In the genomic region with DNA sequence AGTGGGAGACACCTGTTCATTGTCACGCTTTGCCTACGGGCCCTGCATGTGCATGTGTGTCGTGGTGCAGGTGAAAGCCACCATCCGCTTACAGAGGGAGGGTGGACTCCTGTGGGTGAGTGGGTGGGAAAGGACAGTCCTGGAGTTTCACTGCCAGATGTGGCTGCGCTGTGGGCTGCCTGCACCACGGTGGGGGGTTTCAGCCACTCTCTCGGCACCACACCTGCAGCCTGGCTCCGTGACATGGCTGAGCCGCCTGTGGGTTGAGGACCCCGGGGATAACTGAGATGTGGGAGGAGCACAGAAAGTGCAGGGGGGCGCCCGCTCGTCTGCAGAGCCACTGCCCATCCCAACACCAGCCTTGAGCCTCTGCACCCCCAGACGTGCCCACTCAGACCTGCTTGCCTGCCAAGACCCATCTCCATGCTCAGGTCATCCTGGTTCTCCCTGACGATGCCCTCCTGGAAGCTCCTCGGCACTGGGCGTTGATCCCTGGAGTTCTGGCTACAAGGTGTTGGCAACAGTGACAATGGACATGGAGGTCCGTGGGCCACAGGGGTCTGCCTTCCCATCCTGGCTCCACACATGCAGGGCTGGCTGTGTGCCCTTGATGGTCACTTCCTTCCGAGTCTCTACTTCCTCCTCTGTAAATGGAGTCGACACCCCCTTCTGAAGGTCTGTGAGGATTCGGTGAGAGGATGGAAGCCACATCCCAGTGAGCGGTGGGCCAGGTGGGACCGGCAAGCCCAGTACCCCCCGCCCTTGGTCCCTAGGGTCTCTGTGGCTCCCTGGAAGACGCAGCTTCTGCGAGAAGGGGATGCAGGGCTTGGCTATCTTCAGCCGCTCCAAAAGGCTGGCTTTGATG, we compare ENCODE assay signal across 24 cellular contexts.
"Had no signal": no experiment of that assay in that cellular context is flagged by ENCODE, and none has a peak within 500 bp of the region (broad histone marks: within the 10 kb centered on the region; RNA-seq: fewer than 3 reads in every experiment).

No MANE protein-coding gene starts in this region.

- H3K4me1 ChIP-seq: adrenal gland, breast epithelium, esophagus squamous epithelium, lower lobe of right lung, prostate gland, right atrium auricular region had no signal

- H3K4me3 ChIP-seq: adrenal gland, breast epithelium, esophagus squamous epithelium, lower lobe of right lung, prostate gland, right atrium auricular region, skin epidermis had no signal

- H3K27ac ChIP-seq: adrenal gland, breast epithelium, esophagus squamous epithelium, lower lobe of right lung, prostate gland, right atrium auricular region, skin epidermis had no signal

- H3K36me3 Mint-ChIP-seq: activated CD8-positive, alpha-beta memory T cell treated with anti-CD3 and anti-CD28 coated beads, Interleukin-2, amount 10 ng/mL, durations not matched to agents 7 days and 5 days; activated naive CD4-positive, alpha-beta T cell treated with anti-CD3 and anti-CD28 coated beads, Interleukin-2, amount 50 U/mL, for 24 hours; natural killer cell; type B pancreatic cell had no signal

- DNase-seq: activated CD4-positive, alpha-beta memory T cell treated with anti-CD3 and anti-CD28 coated beads, Interleukin-2, amount 10 ng/mL, durations not matched to agents 7 days and 5 days; activated CD4-positive, alpha-beta T cell treated with anti-CD3 and anti-CD28 coated beads for 48 hours; activated CD4-positive, CD25-positive, alpha-beta regulatory T cell; activated CD8-positive, alpha-beta memory T cell treated with anti-CD3 and anti-CD28 coated beads, Interleukin-2, amount 10 ng/mL, durations not matched to agents 7 days and 5 days; adrenal gland; effector memory CD4-positive, alpha-beta T cell; esophagus squamous epithelium; left colon; lower lobe of right lung; natural killer cell; nucleus accumbens; stimulated activated CD4-positive, alpha-beta T cell treated with anti-CD3 and anti-CD28 coated beads, Interleukin-15, amount 100 ng/mL, for 24 hours; stimulated activated CD4-positive, alpha-beta T cell treated with anti-CD3 and anti-CD28 coated beads, Interleukin-4, amount 100 ng/mL, for 1 hour; stimulated activated naive CD8-positive, alpha-beta T cell treated with anti-CD3 and anti-CD28 coated beads, Interleukin-15, amount 100 ng/mL, for 72 hours; T-helper 1 cell; T-helper 9 cell had no signal

- H3K27me3 ChIP-seq: right atrium auricular region had no signal

- H3K36me3 ChIP-seq: adrenal gland, breast epithelium, esophagus squamous epithelium, lower lobe of right lung, prostate gland, right atrium auricular region had no signal

- H3K9me3 ChIP-seq: adrenal gland, esophagus squamous epithelium, lower lobe of right lung, prostate gland, right atrium auricular region had no signal

- H3K4me1 Mint-ChIP-seq: activated CD4-positive, alpha-beta memory T cell treated with anti-CD3 and anti-CD28 coated beads, Interleukin-2, amount 10 ng/mL, durations not matched to agents 7 days and 5 days; activated CD8-positive, alpha-beta memory T cell treated with anti-CD3 and anti-CD28 coated beads, Interleukin-2, amount 10 ng/mL, durations not matched to agents 7 days and 5 days; activated naive CD4-positive, alpha-beta T cell treated with anti-CD3 and anti-CD28 coated beads, Interleukin-2, amount 50 U/mL, for 24 hours; natural killer cell had no signal

- H3K27ac Mint-ChIP-seq: activated CD4-positive, alpha-beta memory T cell treated with anti-CD3 and anti-CD28 coated beads, Interleukin-2, amount 10 ng/mL, durations not matched to agents 7 days and 5 days; activated CD8-positive, alpha-beta memory T cell treated with anti-CD3 and anti-CD28 coated beads, Interleukin-2, amount 10 ng/mL, durations not matched to agents 7 days and 5 days; activated naive CD4-positive, alpha-beta T cell treated with anti-CD3 and anti-CD28 coated beads, Interleukin-2, amount 50 U/mL, for 24 hours; activated T-helper 2 cell treated with anti-CD3 and anti-CD28 coated beads, Interferon-gamma antibody, Interleukin-2, Interleukin-4, amounts not matched to agents 10 μg/mL and 5 μg/mL and 100 μg/mL, durations not matched to agents 14 hours and 24 hours and 36 hours; dendritic cell treated with granulocyte-macrophage colony-stimulating factor and Interleukin-4, amounts not matched to agents 40 ng/mL and 50 ng/mL, for 4 days; natural killer cell; stimulated activated naive CD8-positive, alpha-beta T cell treated with anti-CD3 and anti-CD28 coated beads, Interleukin-15, amount 100 ng/mL, for 72 hours; type B pancreatic cell had no signal

- H3K9me3 Mint-ChIP-seq: activated CD4-positive, alpha-beta memory T cell treated with anti-CD3 and anti-CD28 coated beads, Interleukin-2, amount 10 ng/mL, durations not matched to agents 7 days and 5 days; activated naive CD4-positive, alpha-beta T cell treated with anti-CD3 and anti-CD28 coated beads, Interleukin-2, amount 50 U/mL, for 24 hours; activated T-helper 2 cell treated with anti-CD3 and anti-CD28 coated beads, Interferon-gamma antibody, Interleukin-2, Interleukin-4, amounts not matched to agents 10 μg/mL and 5 μg/mL and 100 μg/mL, durations not matched to agents 14 hours and 24 hours and 36 hours; dendritic cell treated with granulocyte-macrophage colony-stimulating factor and Interleukin-4, amounts not matched to agents 40 ng/mL and 50 ng/mL, for 4 days; natural killer cell; stimulated activated naive CD8-positive, alpha-beta T cell treated with anti-CD3 and anti-CD28 coated beads, Interleukin-15, amount 100 ng/mL, for 72 hours; type B pancreatic cell had no signal

- H3K4me3 Mint-ChIP-seq: activated CD4-positive, alpha-beta memory T cell treated with anti-CD3 and anti-CD28 coated beads, Interleukin-2, amount 10 ng/mL, durations not matched to agents 7 days and 5 days; activated CD8-positive, alpha-beta memory T cell treated with anti-CD3 and anti-CD28 coated beads, Interleukin-2, amount 10 ng/mL, durations not matched to agents 7 days and 5 days; activated naive CD4-positive, alpha-beta T cell treated with anti-CD3 and anti-CD28 coated beads, Interleukin-2, amount 50 U/mL, for 24 hours; dendritic cell treated with granulocyte-macrophage colony-stimulating factor and Interleukin-4, amounts not matched to agents 40 ng/mL and 50 ng/mL, for 4 days; natural killer cell; stimulated activated naive CD8-positive, alpha-beta T cell treated with anti-CD3 and anti-CD28 coated beads, Interleukin-15, amount 100 ng/mL, for 72 hours; type B pancreatic cell had no signal

- H3K27me3 Mint-ChIP-seq: activated CD4-positive, alpha-beta memory T cell treated with anti-CD3 and anti-CD28 coated beads, Interleukin-2, amount 10 ng/mL, durations not matched to agents 7 days and 5 days; activated CD8-positive, alpha-beta memory T cell treated with anti-CD3 and anti-CD28 coated beads, Interleukin-2, amount 10 ng/mL, durations not matched to agents 7 days and 5 days; dendritic cell treated with granulocyte-macrophage colony-stimulating factor and Interleukin-4, amounts not matched to agents 40 ng/mL and 50 ng/mL, for 4 days had no signal
